10 cellular contexts compared by ENCODE assay signal in the genomic region with DNA sequence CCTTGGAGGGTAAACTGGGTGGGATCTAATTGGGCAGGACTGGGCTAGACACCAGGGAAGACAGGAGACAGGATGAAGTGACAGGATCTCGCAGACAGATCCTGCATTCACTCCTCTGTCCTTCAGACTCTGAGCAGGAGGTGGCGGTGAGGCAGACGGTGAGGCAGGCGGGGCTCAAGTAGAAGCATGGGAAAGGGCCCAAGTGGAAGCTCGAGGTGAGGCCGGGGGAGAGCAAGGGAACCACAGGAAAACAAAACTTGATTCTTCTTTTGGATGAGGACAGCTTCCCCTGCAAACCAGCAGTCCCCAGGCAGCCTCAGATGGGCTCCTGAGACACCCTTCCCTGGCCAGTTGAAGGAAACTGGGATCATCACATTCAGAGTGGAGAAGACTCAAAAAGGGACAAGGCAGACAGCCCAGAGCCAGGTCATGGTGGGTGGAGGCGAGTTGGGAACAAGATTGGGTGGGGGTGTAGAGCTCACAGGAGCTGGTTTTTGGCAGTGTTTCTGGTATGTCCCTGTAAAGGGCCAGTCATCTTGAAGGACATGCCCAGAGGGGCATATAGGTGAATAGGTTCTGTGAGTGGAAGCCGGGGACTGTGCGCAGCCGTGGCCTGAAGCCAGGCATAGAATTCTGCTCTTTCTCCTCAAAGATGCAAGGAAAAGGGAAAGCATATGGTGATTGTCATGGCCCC. TPM values are rescaled to one million over a fixed set of nuclear protein-coding genes. Genes with fewer than 3 reads are reported as not detected.
DNase-seq lines count a peak whose midpoint lies in the region; ATAC-seq and TF ChIP-seq lines count a peak whose summit lies in the region.
"Had no signal": no experiment of that assay in that cellular context is flagged by ENCODE, and none has a peak within 500 bp of the region (broad histone marks: within the 10 kb centered on the region; RNA-seq: fewer than 3 reads in every experiment).

No MANE protein-coding gene starts in this region.

- H4K91ac ChIP-seq in IMR-90 (ENCODE audit: insufficient read depth, low read depth, low read length) = peak overlapping the region; percentile 82

- peak overlapping the region; percentile 86 for H3K14ac ChIP-seq in IMR-90 (replicated peaks; ENCODE audit: low read depth, low read length)

- H3K4me3 ChIP-seq in IMR-90 (ENCODE audit: insufficient read depth, low read depth, low read length) (no peak overlapping the region), endodermal cell (ENCODE audit: low read length) (no peak overlapping the region)

- H3K23ac ChIP-seq in IMR-90 (ENCODE audit: low read depth, low read length) = peak overlapping the region; percentile 47; the same call in 1 of the 2 replicates

- dilution Hi-C loops in IMR-90 (cut with HindIII; ENCODE audit: low sequenced_read_pairs, unreplicated experiment) = no loop called here

- no peak overlapping the region for H2BK5ac ChIP-seq in IMR-90 (ENCODE audit: low read depth, low read length, poor library complexity, severe bottlenecking)

- no peaks in the 10 kb centered on the region for H4K20me1 ChIP-seq in IMR-90 (ENCODE audit: insufficient read depth, low read length)

- no peak for TF ChIP-seq RAD21 in IMR-90 (IDR thresholded peaks at IDR 0.05; ENCODE audit: low read length)

- H4K8ac ChIP-seq in IMR-90 (ENCODE audit: low read depth in 2 of 2, low read length in 2 of 2) = peak overlapping the region; percentile 72 to 89; a peak in 3 of 4 replicates

- peak overlapping the region; percentile 88 for H2AK5ac ChIP-seq in IMR-90 (ENCODE audit: low read depth, low read length)

- peak overlapping the region; percentile 84 for H2AK9ac ChIP-seq in IMR-90 (replicated peaks; ENCODE audit: low read depth, low read length, poor library complexity)

- no peaks in the 10 kb centered on the region for H3K27me3 Mint-ChIP-seq in CD4-positive, alpha-beta T cell
- H3K27me3 Mint-ChIP-seq in endodermal cell (ENCODE audit: insufficient read depth) = no peaks in the 10 kb centered on the region
- H3K27me3 Mint-ChIP-seq in naive B cell = no peaks in the 10 kb centered on the region

- peak overlapping the region; percentile 59; the same call in 1 of the 2 replicates for H2BK20ac ChIP-seq in IMR-90 (ENCODE audit: low read depth, low read length)

- H3K9me3 Mint-ChIP-seq in CD4-positive, alpha-beta T cell = no peaks in the 10 kb centered on the region
- H3K9me3 Mint-ChIP-seq in endodermal cell = no peaks in the 10 kb centered on the region
- no peaks in the 10 kb centered on the region for H3K9me3 Mint-ChIP-seq in naive B cell
- H3K9me3 Mint-ChIP-seq: neural crest cell had no signal

- WGBS in IMR-90 (ENCODE audit: extremely low coverage in 2 of 2, insufficient read length in 1 of 2), 2 experiments = 72% methylated on average over 9 of the region's 10 CpGs; no CpG with 5 or more reads in 1 of the 2 experiments
- 81 to 89% methylated on average over 6 to 10 of the region's 10 CpGs for WGBS in endodermal cell (ENCODE audit: insufficient coverage in 1 of 2, insufficient read length in 1 of 2), 2 experiments

- no peak for TF ChIP-seq CTCF in CD4-positive, alpha-beta T cell (IDR thresholded peaks at IDR 0.05)
- TF ChIP-seq CTCF in IMR-90 (conservative IDR thresholded peaks at IDR 0.05; ENCODE audit: low read depth, low read length) (no peak), endodermal cell (conservative IDR thresholded peaks at IDR 0.05) (no peak)

- H3K4me3 Mint-ChIP-seq in CD4-positive, alpha-beta T cell = no peak overlapping the region
- H3K4me3 Mint-ChIP-seq in endodermal cell (no peak overlapping the region), naive B cell (peak overlapping the region in 1 of 8 donors; percentile 7)
- H3K4me3 Mint-ChIP-seq: neural crest cell had no signal

- no peak overlapping the region for H3K27ac ChIP-seq in CD4-positive, alpha-beta T cell (ENCODE audit: low read depth, low read length)
- H3K27ac ChIP-seq in IMR-90 (ENCODE audit: insufficient read depth, low read length) = no peak overlapping the region
- H3K27ac ChIP-seq in endodermal cell (ENCODE audit: low read depth, low read length) = no peak overlapping the region

- in situ Hi-C loops in IMR-90 (cut with MboI; ENCODE audit: low sequenced_read_pairs) = no loop called here

- no peak overlapping the region for H3K56ac ChIP-seq in IMR-90 (ENCODE audit: extremely low read depth, insufficient read depth, low read length)

- H3K9me1 ChIP-seq in IMR-90 (ENCODE audit: insufficient read depth, low read length) = peaks cover 25% of the 10 kb centered on the region

- H3K4ac ChIP-seq in IMR-90 (ENCODE audit: low read depth, low read length) = peak overlapping the region; percentile 93

- H2BK15ac ChIP-seq in IMR-90 (ENCODE audit: low read depth, low read length) = peak overlapping the region; percentile 58; the same call in 1 of the 3 replicates

- DNase-seq in CD4-positive, alpha-beta T cell = no peak
- DNase-seq in IMR-90 (no peak), endodermal cell (peak; percentile 37), naive B cell (no peak), GF-D8 (lab: John Stamatoyannopoulos, UW) (no peak)
- DNase-seq: NCI-H1417 treated with DMSO at 0.1 percent for 48 hours had no signal

- H3K9ac ChIP-seq in IMR-90 (ENCODE audit: low read depth, low read length) (no peak overlapping the region), endodermal cell (ENCODE audit: extremely low read depth, low read length, poor library complexity, severe bottlenecking) (no peak overlapping the region)

- no peak overlapping the region; the same call in 1 of the 2 replicates for H3K18ac ChIP-seq in IMR-90 (ENCODE audit: low read depth, low read length)

- peak overlapping the region; percentile 60 for H2BK120ac ChIP-seq in IMR-90 (ENCODE audit: low read depth, low read length)

- intact Hi-C loops in CD4-positive, alpha-beta T cell (cut with DNase I, micrococcal nuclease) = no loop called here
- intact Hi-C loops in IMR-90 (cut with micrococcal nuclease) = no loop called here

- peak overlapping the region; percentile 54 for H2AFZ ChIP-seq in IMR-90 (replicated peaks; ENCODE audit: low read length, poor library complexity)

- H3K79me1 ChIP-seq in IMR-90 (ENCODE audit: low read depth in 1 of 2, low read length in 2 of 2) = peaks cover 0 to 8% of the 10 kb centered on the region in 2 experiments; a peak in 2 of 4 replicates

- CTCF ChIA-PET in CD4-positive, alpha-beta T cell (lab: Charles Lee) = interaction anchor here (1.9 kb wide), 1 partner anchor 48 kb away, joined by 5 read pairs; no protein-coding TSS in a partner anchor
- CTCF ChIA-PET in IMR-90 (lab: Yijun Ruan, JAX) = no interaction called here

- peaks cover 6% of the 10 kb centered on the region for H3K36me3 Mint-ChIP-seq in CD4-positive, alpha-beta T cell (ENCODE audit: low read depth)
- peaks cover 3% of the 10 kb centered on the region for H3K36me3 Mint-ChIP-seq in endodermal cell (ENCODE audit: low read depth)
- no peaks in the 10 kb centered on the region for H3K36me3 Mint-ChIP-seq in naive B cell

- no peak for TF ChIP-seq POLR2A in IMR-90 (IDR thresholded peaks at IDR 0.05; ENCODE audit: low read depth, low read length)

- H3K27me3 ChIP-seq in CD4-positive, alpha-beta T cell (ENCODE audit: control insufficient read depth, insufficient read depth, low read length) = no peaks in the 10 kb centered on the region
- no peaks in the 10 kb centered on the region for H3K27me3 ChIP-seq in IMR-90 (ENCODE audit: control insufficient read depth, insufficient read depth, low read length)
- no peaks in the 10 kb centered on the region for H3K27me3 ChIP-seq in endodermal cell (ENCODE audit: control insufficient read depth, insufficient read depth, low read length, poor library complexity, severe bottlenecking)

- ATAC-seq in CD4-positive, alpha-beta T cell (ENCODE audit: poor library complexity) = no peak
- ATAC-seq in IMR-90 (ENCODE audit: low read depth) (no peak; the same call in 1 of the 2 replicates), naive B cell (ENCODE audit: low read depth in 2 of 2) (no peak), GM19395 (IDR thresholded peaks at IDR 0.05; ENCODE audit: unreplicated experiment) (no peak), HG03457 (IDR thresholded peaks at IDR 0.05; ENCODE audit: unreplicated experiment) (no peak), GM18861 (IDR thresholded peaks at IDR 0.05; ENCODE audit: unreplicated experiment) (no peak)

- no peak overlapping the region; the same call in 1 of the 2 replicates for H4K5ac ChIP-seq in IMR-90 (ENCODE audit: low read depth, low read length)

- BruUV-seq in IMR-90 (replicated peaks; lab: Mats Ljungman, UMichigan) = no TSS peak

- POLR2A ChIA-PET in CD4-positive, alpha-beta T cell (lab: Charles Lee) = interaction anchor here (0.7 kb wide), 1 partner anchor 219 kb away, joined by 4 read pairs; no protein-coding TSS in a partner anchor
- POLR2A ChIA-PET in IMR-90 (lab: Charles Lee; ENCODE audit: unreplicated experiment) = no interaction called here

- H3K4me1 ChIP-seq in IMR-90 (ENCODE audit: control insufficient read depth, insufficient read depth, low read length) (peaks cover 12% of the 10 kb centered on the region), endodermal cell (ENCODE audit: control insufficient read depth, insufficient read depth, low read length) (peaks cover 5% of the 10 kb centered on the region)

- peak overlapping the region; percentile 65 for H3K27ac Mint-ChIP-seq in CD4-positive, alpha-beta T cell
- H3K27ac Mint-ChIP-seq in endodermal cell (peak overlapping the region; percentile 31), naive B cell (peak overlapping the region; percentile 8 to 94 (median 62))

- H3K36me3 ChIP-seq in IMR-90 (ENCODE audit: control insufficient read depth, insufficient read depth, low read length) = peaks cover 2% of the 10 kb centered on the region; the same call in 1 of the 2 replicates
- H3K36me3 ChIP-seq in endodermal cell (ENCODE audit: control insufficient read depth, insufficient read depth, low read length) = no peaks in the 10 kb centered on the region

- H3K9me3 ChIP-seq in CD4-positive, alpha-beta T cell (ENCODE audit: control insufficient read depth, low read length) = no peaks in the 10 kb centered on the region
- H3K9me3 ChIP-seq in IMR-90 (ENCODE audit: control insufficient read depth, insufficient read depth, low read length) (no peaks in the 10 kb centered on the region), endodermal cell (ENCODE audit: control insufficient read depth, low read length) (no peaks in the 10 kb centered on the region)

- H3K4me2 ChIP-seq in IMR-90 (ENCODE audit: low read depth, low read length) = no peak overlapping the region

- peaks cover 36% of the 10 kb centered on the region for H3K4me1 Mint-ChIP-seq in CD4-positive, alpha-beta T cell (ENCODE audit: low read depth)
- peaks cover 22% of the 10 kb centered on the region for H3K4me1 Mint-ChIP-seq in endodermal cell
- peaks cover 21 to 36% (median 24%) of the 10 kb centered on the region in 3 donors for H3K4me1 Mint-ChIP-seq in naive B cell

RNA-seq across cellular contexts. Expression of a gene that starts 18.1 kb away (rescaled TPM):
- under 1 TPM in 1 of 2 experiments, not detected in 1; 0.27 TPM for total RNA-seq in CD4-positive, alpha-beta T cell
- total RNA-seq in IMR-90 (2012; rRNA removed) (1.7 and 2.2 TPM in 2 replicates), endodermal cell (1 to 10 TPM; 1.4 to 1.9 TPM)
- polyA plus RNA-seq in IMR-90 (2012; rRNA removed) (1.3 and 2.6 TPM in 2 replicates), naive B cell (ENCODE audit: low read depth in 6 of 6) (under 1 TPM in 5 of 6 donors, not detected in 1; 0.28 to 0.86 (median 0.40) TPM)
- 0.66 and 2.2 TPM in 2 replicates for polyA plus RNA-seq in IMR-90 (2012; cell fraction: cytosol; rRNA removed)
- polyA plus RNA-seq in IMR-90 (2012; cell fraction: nucleus; rRNA removed; ENCODE audit: low replicate concordance) = 2.8 and 5.6 TPM in 2 replicates
- polyA plus RNA-seq in endodermal cell (2013, experiment 1 of 2) = 3.3 TPM
- 3.4 TPM for polyA plus RNA-seq in endodermal cell (2013, experiment 2 of 2)

RNA-seq across cellular contexts. Expression of a gene that starts 34.6 kb away (rescaled TPM):
- total RNA-seq in CD4-positive, alpha-beta T cell = 10 to 100 TPM; 27.2 to 27.4 TPM
- total RNA-seq in IMR-90 (2012; rRNA removed) (10.9 and 14.2 TPM in 2 replicates), endodermal cell (10 to 100 TPM; 19.4 to 19.8 TPM)
- polyA plus RNA-seq in IMR-90 (2012; rRNA removed) (4.4 and 5.7 TPM in 2 replicates), naive B cell (ENCODE audit: low read depth in 6 of 6) (10 to 100 TPM in 5 of 6 donors, 1 to 10 TPM in 1; 7.5 to 15.7 (median 11.5) TPM)
- 1.1 and 1.5 TPM in 2 replicates for polyA plus RNA-seq in IMR-90 (2012; cell fraction: cytosol; rRNA removed)
- 3.2 and 8.6 TPM in 2 replicates for polyA plus RNA-seq in IMR-90 (2012; cell fraction: nucleus; rRNA removed; ENCODE audit: low replicate concordance)
- polyA plus RNA-seq in endodermal cell (2013, experiment 1 of 2) = 18.2 TPM
- polyA plus RNA-seq in endodermal cell (2013, experiment 2 of 2) = 16.6 TPM
